Comparison of ENCODE assay signal across 20 cellular contexts in the genomic region with DNA sequence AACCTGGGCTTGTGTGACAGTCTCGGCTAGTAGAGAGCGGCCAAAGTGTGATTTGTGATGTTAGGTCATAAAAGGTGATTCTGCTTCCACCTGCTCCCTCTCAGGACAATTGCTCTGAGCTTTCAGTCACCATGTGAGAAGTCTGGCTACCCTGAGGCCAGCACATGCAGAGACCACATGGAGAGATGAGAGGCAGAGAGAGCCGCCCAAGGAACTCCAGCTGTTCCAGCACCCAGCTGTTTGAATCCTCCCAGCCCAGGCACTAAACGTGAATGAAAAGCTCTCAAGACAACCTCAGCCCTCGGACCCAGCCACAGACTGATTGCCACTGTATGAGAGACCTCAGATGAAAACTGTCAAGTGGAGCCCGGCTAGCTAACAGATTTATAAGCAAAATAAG.
A peak's percentile ranks its signal among the peaks of the same experiment; 100 is the strongest.
DNase-seq lines count a peak whose midpoint lies in the region; ATAC-seq and TF ChIP-seq lines count a peak whose summit lies in the region.
"Had no signal": no experiment of that assay in that cellular context is flagged by ENCODE, and none has a peak within 500 bp of the region (broad histone marks: within the 10 kb centered on the region; RNA-seq: fewer than 3 reads in every experiment).

No MANE protein-coding gene starts in this region.

- H3K9me3 Mint-ChIP-seq in GM23338, result no peaks in the 10 kb centered on the region
- H3K9me3 Mint-ChIP-seq in WTC11, result no peaks in the 10 kb centered on the region
- H3K9me3 Mint-ChIP-seq: T-helper 2 cell treated with Interferon-gamma antibody and Interleukin-4, amounts not matched to agents 5 μg/mL and 100 μg/mL, for 36 hours had no signal

- H3K4me3 Mint-ChIP-seq in GM23338, result no peak overlapping the region
- no peak overlapping the region for H3K4me3 Mint-ChIP-seq in WTC11
- H3K4me3 Mint-ChIP-seq: T-helper 2 cell treated with Interferon-gamma antibody and Interleukin-4, amounts not matched to agents 5 μg/mL and 100 μg/mL, for 36 hours had no signal

- TF ChIP-seq CTCF in GM23338 (conservative IDR thresholded peaks at IDR 0.05; ENCODE audit: low read depth in 2 of 2) (no peak), WTC11 (IDR thresholded peaks at IDR 0.05) (no peak)

- H3K27ac ChIP-seq in GM23338 (ENCODE audit: low read depth), result no peak overlapping the region
- H3K27ac ChIP-seq: 22Rv1, C4-2B, SK-N-MC had no signal

- H3K36me3 Mint-ChIP-seq in GM23338 (ENCODE audit: low read depth) (no peaks in the 10 kb centered on the region), WTC11 (no peaks in the 10 kb centered on the region)

- no peaks in the 10 kb centered on the region for H3K9me2 ChIP-seq in GM23338 (ENCODE audit: insufficient read depth)

- H3K4me3 ChIP-seq in GM23338, result no peak overlapping the region
- H3K4me3 ChIP-seq: GM12878, K562, SK-N-MC had no signal

- H3K27me3 ChIP-seq in GM23338 (ENCODE audit: insufficient read depth), result no peaks in the 10 kb centered on the region

- no peak overlapping the region for H3K27ac Mint-ChIP-seq in GM23338
- H3K27ac Mint-ChIP-seq in WTC11, result no peak overlapping the region
- H3K27ac Mint-ChIP-seq: T-helper 2 cell treated with Interferon-gamma antibody and Interleukin-4, amounts not matched to agents 5 μg/mL and 100 μg/mL, for 36 hours had no signal

- POLR2A ChIA-PET in WTC11 (lab: Charles Lee), result no interaction called here

- ATAC-seq in GM23338 (no peak), WTC11 (no peak)
- ATAC-seq: GM12878, HCT116, K562 had no signal

- H4K20me1 ChIP-seq in GM23338 (replicated peaks; ENCODE audit: insufficient read depth), result no peaks in the 10 kb centered on the region

- in situ Hi-C loops in G401 (cut with HindIII; ENCODE audit: low sequenced_read_pairs), result no loop called here

- no peaks in the 10 kb centered on the region for H3F3A ChIP-seq in GM23338 (replicated peaks; ENCODE audit: low read depth)

- H3K4me1 ChIP-seq in GM23338 (ENCODE audit: insufficient read depth), result peaks cover 4% of the 10 kb centered on the region

- CTCF ChIA-PET in WTC11 (lab: Charles Lee), result no interaction called here

- H3K27me3 Mint-ChIP-seq in GM23338 (ENCODE audit: insufficient read depth, low read depth, poor library complexity) (peaks cover 1% of the 10 kb centered on the region), WTC11 (ENCODE audit: low read depth) (no peaks in the 10 kb centered on the region)

- no peaks in the 10 kb centered on the region for H3K36me3 ChIP-seq in GM23338 (ENCODE audit: insufficient read depth)

- H3K79me2 ChIP-seq in GM23338 (replicated peaks; ENCODE audit: insufficient read depth), result no peaks in the 10 kb centered on the region

- peak overlapping the region; percentile 52; the same call in 1 of the 2 replicates for H2AFZ ChIP-seq in GM23338

- H3K4me2 ChIP-seq in GM23338, result no peak overlapping the region

- H3K4me1 Mint-ChIP-seq in GM23338 (peaks cover 8% of the 10 kb centered on the region), WTC11 (peaks cover 8% of the 10 kb centered on the region)

- DNase-seq in NCI-H1092 (lab: John Stamatoyannopoulos, UW) (peak; percentile 5), NCI-H1092 treated with DMSO at 0.1 percent for 48 hours (lab: John Stamatoyannopoulos, UW) (no peak), GM23338 (ENCODE audit: low spot score) (no peak), NCI-H69 (lab: John Stamatoyannopoulos, UW) (peak; percentile 89), WTC11 (ENCODE audit: low spot score) (no peak), DMS 273 treated with DMSO at 0.1 percent for 48 hours (lab: John Stamatoyannopoulos, UW) (no peak), NCI-H345 treated with DMSO at 0.1 percent for 48 hours (lab: John Stamatoyannopoulos, UW; ENCODE audit: unreplicated experiment) (no peak), G401 (ENCODE audit: low spot score) (no peak)
- DNase-seq: AML-193, GOT3, NCI-H1105 treated with DMSO at 0.1 percent for 48 hours, NCI-H2081, NCI-H345 had no signal

TF ChIP-seq in GM23338, 12 proteins besides CTCF, POLR2A, EP300 and RAD21 (continues in another document):
- no peak for TF ChIP-seq STAT1 (IDR thresholded peaks at IDR 0.05; ENCODE audit: unreplicated experiment)

TF ChIP-seq in WTC11, 78 proteins besides CTCF, POLR2A, EP300 and RAD21:
- TF ChIP-seq ZNF423 (CRISPR knock-in tag; IDR thresholded peaks at IDR 0.05), result peak; percentile 69; the same call in 1 of the 2 replicates
- no peak for TF ChIP-seq ZNF138 (CRISPR knock-in tag; conservative IDR thresholded peaks at IDR 0.05)
- no peak for TF ChIP-seq RELA (CRISPR knock-in tag; IDR thresholded peaks at IDR 0.05; ENCODE audit: borderline replicate concordance)

Comparison
In these comparisons a context has a peak if more than half of its experiments do, and no peak if none do; other contexts are left out.
1. DNase-seq: peak in NCI-H1092 (single experiment) and NCI-H69 (single experiment); none in NCI-H1092 treated with DMSO at 0.1 percent for 48 hours (single experiment), GM23338 (single experiment), WTC11 (single experiment), DMS 273 treated with DMSO at 0.1 percent for 48 hours (single experiment), NCI-H345 treated with DMSO at 0.1 percent for 48 hours (single experiment) and G401 (single experiment).